Comparison of ENCODE assay signal across 9 cellular contexts in genomic region chr12:118145113-118145797, GRCh38. TPM values are rescaled to one million over a fixed set of nuclear protein-coding genes. Genes with fewer than 3 reads are reported as not detected.
A peak's percentile ranks its signal among the peaks of the same experiment; 100 is the strongest.
DNase-seq lines count a peak whose midpoint lies in the region; ATAC-seq and TF ChIP-seq lines count a peak whose summit lies in the region.
"Had no signal": no experiment of that assay in that cellular context is flagged by ENCODE, and none has a peak within 500 bp of the region (broad histone marks: within the 10 kb centered on the region; RNA-seq: fewer than 3 reads in every experiment).

No MANE protein-coding gene starts in this region.

- H3K27me3 ChIP-seq in OCI-LY3 (ENCODE audit: low read depth, low read length): no peaks in the 10 kb centered on the region
- H3K27me3 ChIP-seq in neural progenitor cell: no peaks in the 10 kb centered on the region
- H3K27me3 ChIP-seq in left lung: no peaks in the 10 kb centered on the region
- no peaks in the 10 kb centered on the region for H3K27me3 ChIP-seq in ascending aorta

- H3K4me2 ChIP-seq in OCI-LY3 (ENCODE audit: low read length) (peak overlapping the region; percentile 14; the same call in 1 of the 2 replicates), neural progenitor cell (no peak overlapping the region)

- no peaks in the 10 kb centered on the region for H3K9me3 ChIP-seq in OCI-LY3 (ENCODE audit: insufficient read depth, low read length)
- H3K9me3 ChIP-seq in neural progenitor cell (ENCODE audit: low read depth): no peaks in the 10 kb centered on the region
- no peaks in the 10 kb centered on the region for H3K9me3 ChIP-seq in left lung
- no peaks in the 10 kb centered on the region for H3K9me3 ChIP-seq in ascending aorta

- peaks cover 4% of the 10 kb centered on the region; the same call in 1 of the 2 replicates for H4K20me1 ChIP-seq in OCI-LY3 (ENCODE audit: insufficient read depth, low read length)
- H4K20me1 ChIP-seq in neural progenitor cell (ENCODE audit: low read depth): peaks cover 5% of the 10 kb centered on the region

- peak overlapping the region; percentile 19 for H3K27ac Mint-ChIP-seq in activated CD4-positive, alpha-beta T cell treated with anti-CD3 and anti-CD28 coated beads, Interleukin-2, amount 10 ng/mL, durations not matched to agents 7 days and 5 days
- H3K27ac Mint-ChIP-seq in neural progenitor cell: peak overlapping the region; percentile 46
- H3K27ac Mint-ChIP-seq: activated CD4-positive, alpha-beta T cell treated with anti-CD3 and anti-CD28 coated beads, Interleukin-2, amount 10 ng/mL, durations not matched to agents 24 days and 14 days had no signal

- peaks cover 40% of the 10 kb centered on the region for H3K36me3 ChIP-seq in OCI-LY3 (replicated peaks; ENCODE audit: low read depth, low read length)
- peaks cover 7% of the 10 kb centered on the region for H3K36me3 ChIP-seq in neural progenitor cell
- H3K36me3 ChIP-seq in left lung: peaks cover 0 to 100% of the 10 kb centered on the region in 2 donors
- H3K36me3 ChIP-seq in ascending aorta: peaks cover 66 to 76% of the 10 kb centered on the region in 2 donors

- TF ChIP-seq CTCF in OCI-LY3 (IDR thresholded peaks at IDR 0.05; ENCODE audit: low read depth, low read length) (no peak), neural progenitor cell (IDR thresholded peaks at IDR 0.05) (no peak), left lung (IDR thresholded peaks at IDR 0.05) (no peak), ascending aorta (IDR thresholded peaks at IDR 0.05) (no peak)

- H3K4me3 Mint-ChIP-seq in activated CD4-positive, alpha-beta T cell treated with anti-CD3 and anti-CD28 coated beads, Interleukin-2, amount 10 ng/mL, durations not matched to agents 7 days and 5 days: no peak overlapping the region
- H3K4me3 Mint-ChIP-seq in neural progenitor cell: peak overlapping the region; percentile 38
- H3K4me3 Mint-ChIP-seq: activated CD4-positive, alpha-beta T cell treated with anti-CD3 and anti-CD28 coated beads, Interleukin-2, amount 10 ng/mL, durations not matched to agents 24 days and 14 days had no signal

- ATAC-seq in GM21576 (IDR thresholded peaks at IDR 0.05; ENCODE audit: unreplicated experiment): peak; percentile 56
- no peak for ATAC-seq in left lung

- POLR2A ChIA-PET in activated CD4-positive, alpha-beta T cell treated with anti-CD3 and anti-CD28 coated beads, Interleukin-2, amount 10 ng/mL, durations not matched to agents 7 days and 5 days (lab: Charles Lee): no interaction called here

- H3F3A ChIP-seq in neural progenitor cell (ENCODE audit: low read depth): no peaks in the 10 kb centered on the region

- no peak overlapping the region for H3K9ac ChIP-seq in OCI-LY3 (ENCODE audit: low read length)
- no peak overlapping the region for H3K9ac ChIP-seq in neural progenitor cell

- H3K27me3 Mint-ChIP-seq in activated CD4-positive, alpha-beta T cell treated with anti-CD3 and anti-CD28 coated beads, Interleukin-2, amount 10 ng/mL, durations not matched to agents 7 days and 5 days: no peaks in the 10 kb centered on the region
- H3K27me3 Mint-ChIP-seq in neural progenitor cell (ENCODE audit: insufficient read depth, low read depth): peaks cover 2% of the 10 kb centered on the region
- H3K27me3 Mint-ChIP-seq: activated CD4-positive, alpha-beta T cell treated with anti-CD3 and anti-CD28 coated beads, Interleukin-2, amount 10 ng/mL, durations not matched to agents 24 days and 14 days had no signal

- H3K4me3 ChIP-seq in OCI-LY3 (ENCODE audit: low read length) (no peak overlapping the region), neural progenitor cell (no peak overlapping the region), left lung (no peak overlapping the region), ascending aorta (no peak overlapping the region)

- H3K36me3 Mint-ChIP-seq in activated CD4-positive, alpha-beta T cell treated with anti-CD3 and anti-CD28 coated beads, Interleukin-2, amount 10 ng/mL, durations not matched to agents 7 days and 5 days (ENCODE audit: low read depth): peaks cover 44% of the 10 kb centered on the region
- H3K36me3 Mint-ChIP-seq in neural progenitor cell: peaks cover 38% of the 10 kb centered on the region

- no peak for DNase-seq in activated CD4-positive, alpha-beta T cell treated with anti-CD3 and anti-CD28 coated beads, Interleukin-2, amount 10 ng/mL, durations not matched to agents 7 days and 5 days
- DNase-seq in activated CD4-positive, alpha-beta T cell treated with anti-CD3 and anti-CD28 coated beads, Interleukin-2, amount 50 U/mL, for 48 hours: no peak
- DNase-seq in neural progenitor cell (ENCODE audit: low spot score) (no peak), left lung (no peak), ascending aorta (ENCODE audit: low spot score in 2 of 2) (no peak)
- no peak for DNase-seq in activated CD8-positive, alpha-beta memory T cell treated with anti-CD3 and anti-CD28 coated beads for 24 hours
- DNase-seq: activated CD4-positive, alpha-beta T cell treated with anti-CD3 and anti-CD28 coated beads, Interleukin-2, amount 10 ng/mL, durations not matched to agents 24 days and 14 days had no signal

- H3K79me2 ChIP-seq in OCI-LY3 (ENCODE audit: low read length): peaks cover 14% of the 10 kb centered on the region
- H3K79me2 ChIP-seq in neural progenitor cell (ENCODE audit: low read depth): peaks cover 7% of the 10 kb centered on the region

- CTCF ChIA-PET in activated CD4-positive, alpha-beta T cell treated with anti-CD3 and anti-CD28 coated beads, Interleukin-2, amount 10 ng/mL, durations not matched to agents 7 days and 5 days (lab: Charles Lee): no interaction called here

- peaks cover 2% of the 10 kb centered on the region for H3K4me1 Mint-ChIP-seq in activated CD4-positive, alpha-beta T cell treated with anti-CD3 and anti-CD28 coated beads, Interleukin-2, amount 10 ng/mL, durations not matched to agents 7 days and 5 days
- no peaks in the 10 kb centered on the region for H3K4me1 Mint-ChIP-seq in neural progenitor cell

- H3K4me1 ChIP-seq in OCI-LY3 (ENCODE audit: low read length) (peaks cover 9% of the 10 kb centered on the region), neural progenitor cell (no peaks in the 10 kb centered on the region), left lung (no peaks in the 10 kb centered on the region), ascending aorta (no peaks in the 10 kb centered on the region)

- no peaks in the 10 kb centered on the region for H3K9me3 Mint-ChIP-seq in activated CD4-positive, alpha-beta T cell treated with anti-CD3 and anti-CD28 coated beads, Interleukin-2, amount 10 ng/mL, durations not matched to agents 7 days and 5 days
- H3K9me3 Mint-ChIP-seq in neural progenitor cell: no peaks in the 10 kb centered on the region
- H3K9me3 Mint-ChIP-seq: activated CD4-positive, alpha-beta T cell treated with anti-CD3 and anti-CD28 coated beads, Interleukin-2, amount 10 ng/mL, durations not matched to agents 24 days and 14 days had no signal

- no peak overlapping the region for H2AFZ ChIP-seq in OCI-LY3 (ENCODE audit: low read depth, low read length)
- no peak overlapping the region for H2AFZ ChIP-seq in neural progenitor cell (replicated peaks)

- H3K27ac ChIP-seq in OCI-LY3 (ENCODE audit: low read length): peak overlapping the region; percentile 44
- no peak overlapping the region for H3K27ac ChIP-seq in neural progenitor cell
- H3K27ac ChIP-seq in left lung: no peak overlapping the region
- H3K27ac ChIP-seq in ascending aorta: no peak overlapping the region

- intact Hi-C loops in left lung (cut with DNase I) (no loop called here), ascending aorta (cut with DNase I) (no loop called here)

RNA-seq across cellular contexts. Expression of gene PEBP1, which starts 9.3 kb away (rescaled TPM):
- total RNA-seq in activated CD4-positive, alpha-beta T cell treated with anti-CD3 and anti-CD28 coated beads, Interleukin-2, amount 10 ng/mL, durations not matched to agents 7 days and 5 days: 100 to 1,000 TPM in 1 of 2 experiments, 10 to 100 TPM in 1; 96.3 to 104 TPM
- 266 and 406 TPM in 2 replicates for total RNA-seq in neural progenitor cell (ENCODE audit: low replicate concordance)
- total RNA-seq in left lung: 100 to 1,000 TPM; 167 to 215 TPM
- total RNA-seq in ascending aorta: 312 TPM

RNA-seq across cellular contexts. Expression of gene VSIG10, which starts 41.4 kb away (rescaled TPM):
- total RNA-seq in activated CD4-positive, alpha-beta T cell treated with anti-CD3 and anti-CD28 coated beads, Interleukin-2, amount 10 ng/mL, durations not matched to agents 7 days and 5 days: 1 to 10 TPM; 6.4 to 6.7 TPM
- 22.6 and 57.9 TPM in 2 replicates for total RNA-seq in neural progenitor cell (ENCODE audit: low replicate concordance)
- 10 to 100 TPM; 32.4 to 39.2 TPM for total RNA-seq in left lung
- 38.3 TPM for total RNA-seq in ascending aorta
